In genomic region chr22:26753125-26753862, GRCh38 we compare ENCODE assay signal across 23 cellular contexts.
DNase-seq lines count a peak whose midpoint lies in the region; TF ChIP-seq lines count a peak whose summit lies in the region.
"Had no signal": no experiment of that assay in that cellular context is flagged by ENCODE, and none has a peak within 500 bp of the region (broad histone marks: within the 10 kb centered on the region; RNA-seq: fewer than 3 reads in every experiment).

No MANE protein-coding gene starts in this region.

- H4K20me1 ChIP-seq in Loucy (ENCODE audit: insufficient read depth, low read length, poor library complexity, severe bottlenecking) (no peaks in the 10 kb centered on the region), neural progenitor cell (ENCODE audit: low read depth) (peaks cover 6% of the 10 kb centered on the region), MM.1S (ENCODE audit: insufficient read depth, low read length) (no peaks in the 10 kb centered on the region)

- H3K4me1 ChIP-seq in Loucy (ENCODE audit: insufficient read depth, low read length, poor library complexity, severe bottlenecking) (peaks cover 10% of the 10 kb centered on the region), endodermal cell (ENCODE audit: control insufficient read depth, insufficient read depth, low read length) (peaks cover 7% of the 10 kb centered on the region), neural progenitor cell (peaks cover 33% of the 10 kb centered on the region), MM.1S (ENCODE audit: low read length) (no peaks in the 10 kb centered on the region)
- no peaks in the 10 kb centered on the region for H3K4me1 ChIP-seq in CD4-positive, alpha-beta memory T cell (ENCODE audit: insufficient read depth, low read length)
- H3K4me1 ChIP-seq: Caco-2 had no signal

- POLR2A ChIA-PET in CD4-positive, alpha-beta memory T cell (lab: Charles Lee; ENCODE audit: partially characterized antibody), result no interaction called here

- H3K9me3 Mint-ChIP-seq in endodermal cell (peaks cover 11% of the 10 kb centered on the region), neural progenitor cell (peaks cover 10% of the 10 kb centered on the region)
- H3K9me3 Mint-ChIP-seq in activated naive CD8-positive, alpha-beta T cell treated with anti-CD3 and anti-CD28 coated beads for 36 hours, result peaks cover 4% of the 10 kb centered on the region
- H3K9me3 Mint-ChIP-seq in CD4-positive, alpha-beta memory T cell, result peaks cover 0 to 13% (median 5%) of the 10 kb centered on the region in 8 donors
- H3K9me3 Mint-ChIP-seq: activated T-helper 2 cell treated with anti-CD3 and anti-CD28 coated beads, Interferon-gamma antibody, Interleukin-2, Interleukin-4, amounts not matched to agents 10 μg/mL and 5 μg/mL and 100 μg/mL, durations not matched to agents 14 hours and 24 hours and 36 hours had no signal

- H3K36me3 ChIP-seq in Loucy (ENCODE audit: insufficient read depth, low read length) (no peaks in the 10 kb centered on the region), endodermal cell (ENCODE audit: control insufficient read depth, insufficient read depth, low read length) (no peaks in the 10 kb centered on the region), neural progenitor cell (no peaks in the 10 kb centered on the region), MM.1S (replicated peaks; ENCODE audit: insufficient read depth, low read length) (no peaks in the 10 kb centered on the region)
- no peaks in the 10 kb centered on the region for H3K36me3 ChIP-seq in CD4-positive, alpha-beta memory T cell (ENCODE audit: insufficient read depth, low read length)
- H3K36me3 ChIP-seq: cardiac muscle cell, esophagus muscularis mucosa, left ventricle myocardium inferior, right atrium auricular region, thoracic aorta had no signal

- no peaks in the 10 kb centered on the region for H3K27me3 ChIP-seq in Loucy (ENCODE audit: insufficient read depth, low read length, poor library complexity, severe bottlenecking)
- H3K27me3 ChIP-seq in endodermal cell (ENCODE audit: control insufficient read depth, insufficient read depth, low read length, poor library complexity, severe bottlenecking), result no peaks in the 10 kb centered on the region
- no peaks in the 10 kb centered on the region for H3K27me3 ChIP-seq in neural progenitor cell
- H3K27me3 ChIP-seq in CD4-positive, alpha-beta memory T cell (ENCODE audit: insufficient read depth, low read length), result no peaks in the 10 kb centered on the region
- no peaks in the 10 kb centered on the region for H3K27me3 ChIP-seq in MM.1S (replicated peaks; ENCODE audit: insufficient read depth, low read length)
- H3K27me3 ChIP-seq: cardiac muscle cell, dorsolateral prefrontal cortex, esophagus muscularis mucosa, right atrium auricular region had no signal

- WGBS in endodermal cell (ENCODE audit: insufficient coverage in 1 of 2, insufficient read length in 1 of 2), 2 experiments, result 91 to 93% methylated on average over 10 of the region's 10 CpGs

- H3K4me3 ChIP-seq in Loucy (ENCODE audit: low read length, poor library complexity, severe bottlenecking) (no peak overlapping the region), endodermal cell (ENCODE audit: low read length) (no peak overlapping the region), neural progenitor cell (no peak overlapping the region), MM.1S (ENCODE audit: low read length) (no peak overlapping the region)
- no peak overlapping the region for H3K4me3 ChIP-seq in CD4-positive, alpha-beta memory T cell (ENCODE audit: low read length in 2 of 2)
- H3K4me3 ChIP-seq: cardiac muscle cell, dorsolateral prefrontal cortex, esophagus muscularis mucosa, left ventricle myocardium inferior, mucosa of descending colon, right atrium auricular region, thoracic aorta had no signal

- H3K9ac ChIP-seq in Loucy (ENCODE audit: low read depth, low read length, poor library complexity, severe bottlenecking) (no peak overlapping the region), endodermal cell (ENCODE audit: extremely low read depth, low read length, poor library complexity, severe bottlenecking) (no peak overlapping the region), neural progenitor cell (no peak overlapping the region), MM.1S (ENCODE audit: low read length) (no peak overlapping the region)

- H2AFZ ChIP-seq in Loucy (ENCODE audit: low read length), result no peak overlapping the region
- H2AFZ ChIP-seq in neural progenitor cell (replicated peaks), result no peak overlapping the region
- no peak overlapping the region for H2AFZ ChIP-seq in MM.1S (ENCODE audit: low read length)

- no peak overlapping the region for H3K4me2 ChIP-seq in Loucy (ENCODE audit: low read depth, low read length, poor library complexity, severe bottlenecking)
- H3K4me2 ChIP-seq in neural progenitor cell, result no peak overlapping the region
- H3K4me2 ChIP-seq in MM.1S (ENCODE audit: low read depth, low read length), result no peak overlapping the region

- no peak overlapping the region for H3K27ac ChIP-seq in endodermal cell (ENCODE audit: low read depth, low read length)
- H3K27ac ChIP-seq in neural progenitor cell, result no peak overlapping the region
- H3K27ac ChIP-seq in CD4-positive, alpha-beta memory T cell (ENCODE audit: low read depth, low read length), result no peak overlapping the region
- H3K27ac ChIP-seq in MM.1S (ENCODE audit: low read length), result no peak overlapping the region
- H3K27ac ChIP-seq: cardiac muscle cell, dorsolateral prefrontal cortex, esophagus muscularis mucosa, left ventricle myocardium inferior, right atrium auricular region, thoracic aorta had no signal

- H3K4me1 Mint-ChIP-seq in endodermal cell (peaks cover 13% of the 10 kb centered on the region), neural progenitor cell (peaks cover 69% of the 10 kb centered on the region)
- no peaks in the 10 kb centered on the region for H3K4me1 Mint-ChIP-seq in activated naive CD8-positive, alpha-beta T cell treated with anti-CD3 and anti-CD28 coated beads for 36 hours
- H3K4me1 Mint-ChIP-seq in CD4-positive, alpha-beta memory T cell, result peaks cover 0 to 6% (median 3%) of the 10 kb centered on the region in 4 donors
- H3K4me1 Mint-ChIP-seq: activated CD4-positive, alpha-beta T cell treated with anti-CD3 and anti-CD28 coated beads for 36 hours had no signal

- DNase-seq in endodermal cell (no peak), neural progenitor cell (ENCODE audit: low spot score) (peak; percentile 29), MM.1S (no peak)
- DNase-seq in activated naive CD8-positive, alpha-beta T cell treated with anti-CD3 and anti-CD28 coated beads for 36 hours, result no peak
- DNase-seq in CD4-positive, alpha-beta memory T cell, result no peak
- DNase-seq: activated CD4-positive, alpha-beta T cell treated with anti-CD3 and anti-CD28 coated beads for 36 hours; Caco-2; dorsolateral prefrontal cortex; glutamatergic neuron; left ventricle myocardium inferior; mucosa of descending colon; NCI-H146; NCI-H774; stimulated activated CD4-positive, alpha-beta T cell treated with anti-CD3 and anti-CD28 coated beads, Interleukin-15, amount 100 ng/mL, for 24 hours; T1000 had no signal

- intact Hi-C loops in CD4-positive, alpha-beta memory T cell (cut with micrococcal nuclease), result no loop called here

- H3K9me2 ChIP-seq in Loucy (replicated peaks; ENCODE audit: low read depth, low read length) (no peaks in the 10 kb centered on the region), MM.1S (replicated peaks; ENCODE audit: insufficient read depth, low read length) (no peaks in the 10 kb centered on the region)

- TF ChIP-seq CTCF in GM12873 (IDR thresholded peaks at IDR 0.05; ENCODE audit: insufficient read depth, low read depth, low read length, missing control alignments), result peak; percentile 23
- 0 out of 2 replicates have a peak, but pooled peaks have one; percentile 12 for TF ChIP-seq CTCF in Loucy (conservative IDR thresholded peaks at IDR 0.05; ENCODE audit: low read length)
- peak; percentile 64 for TF ChIP-seq CTCF in endodermal cell (conservative IDR thresholded peaks at IDR 0.05)
- peak; percentile 35 for TF ChIP-seq CTCF in neural progenitor cell (IDR thresholded peaks at IDR 0.05)
- TF ChIP-seq CTCF in MM.1S (IDR thresholded peaks at IDR 0.05; ENCODE audit: low read length), result no peak

- H3K4me3 Mint-ChIP-seq in endodermal cell (no peak overlapping the region), neural progenitor cell (no peak overlapping the region)
- no peak overlapping the region for H3K4me3 Mint-ChIP-seq in activated naive CD8-positive, alpha-beta T cell treated with anti-CD3 and anti-CD28 coated beads for 36 hours
- no peak overlapping the region for H3K4me3 Mint-ChIP-seq in CD4-positive, alpha-beta memory T cell
- H3K4me3 Mint-ChIP-seq: activated CD4-positive, alpha-beta T cell treated with anti-CD3 and anti-CD28 coated beads for 36 hours; stimulated activated memory B cell treated with anti-CD40 and anti-IgM and Interleukin-4, amounts not matched to agents 10 μg/mL and 1 μg/mL and 100 μg/mL, for 72 hours had no signal

- H3K27ac Mint-ChIP-seq in endodermal cell (no peak overlapping the region), neural progenitor cell (peak overlapping the region; percentile 91)
- no peak overlapping the region for H3K27ac Mint-ChIP-seq in activated naive CD8-positive, alpha-beta T cell treated with anti-CD3 and anti-CD28 coated beads for 36 hours
- H3K27ac Mint-ChIP-seq in CD4-positive, alpha-beta memory T cell, result peak overlapping the region in 1 of 7 donors; percentile 88
- H3K27ac Mint-ChIP-seq: activated CD4-positive, alpha-beta T cell treated with anti-CD3 and anti-CD28 coated beads for 36 hours; activated T-helper 2 cell treated with anti-CD3 and anti-CD28 coated beads, Interferon-gamma antibody, Interleukin-2, Interleukin-4, amounts not matched to agents 10 μg/mL and 5 μg/mL and 100 μg/mL, durations not matched to agents 14 hours and 24 hours and 36 hours; stimulated activated memory B cell treated with anti-CD40 and anti-IgM and Interleukin-4, amounts not matched to agents 10 μg/mL and 1 μg/mL and 100 μg/mL, for 72 hours had no signal

- CTCF ChIA-PET in CD4-positive, alpha-beta memory T cell (lab: Charles Lee; ENCODE audit: partially characterized antibody), result no interaction called here

- H3K9me3 ChIP-seq in Loucy (ENCODE audit: insufficient read depth, low read depth, low read length), result no peaks in the 10 kb centered on the region; the same call in 1 of the 2 replicates
- H3K9me3 ChIP-seq in endodermal cell (ENCODE audit: control insufficient read depth, low read length), result peaks cover 10% of the 10 kb centered on the region
- peaks cover 11% of the 10 kb centered on the region for H3K9me3 ChIP-seq in neural progenitor cell (ENCODE audit: low read depth)
- H3K9me3 ChIP-seq in CD4-positive, alpha-beta memory T cell (ENCODE audit: control insufficient read depth in 1 of 2, low read length in 2 of 2), result no peaks in the 10 kb centered on the region
- no peaks in the 10 kb centered on the region for H3K9me3 ChIP-seq in MM.1S (replicated peaks; ENCODE audit: insufficient read depth, low read length)
- H3K9me3 ChIP-seq: Caco-2, mucosa of descending colon, right atrium auricular region, thoracic aorta had no signal

- H3K27me3 Mint-ChIP-seq in endodermal cell (ENCODE audit: insufficient read depth), result no peaks in the 10 kb centered on the region
- H3K27me3 Mint-ChIP-seq in neural progenitor cell (ENCODE audit: insufficient read depth, low read depth), result peaks cover 8% of the 10 kb centered on the region
- H3K27me3 Mint-ChIP-seq in activated naive CD8-positive, alpha-beta T cell treated with anti-CD3 and anti-CD28 coated beads for 36 hours, result no peaks in the 10 kb centered on the region
- H3K27me3 Mint-ChIP-seq in CD4-positive, alpha-beta memory T cell, result no peaks in the 10 kb centered on the region
- H3K27me3 Mint-ChIP-seq: activated CD4-positive, alpha-beta T cell treated with anti-CD3 and anti-CD28 coated beads for 36 hours; stimulated activated memory B cell treated with anti-CD40 and anti-IgM and Interleukin-4, amounts not matched to agents 10 μg/mL and 1 μg/mL and 100 μg/mL, for 72 hours had no signal

- H3K36me3 Mint-ChIP-seq in endodermal cell (ENCODE audit: low read depth) (peaks cover 5% of the 10 kb centered on the region), neural progenitor cell (peaks cover 5% of the 10 kb centered on the region)
- peaks cover 12% of the 10 kb centered on the region for H3K36me3 Mint-ChIP-seq in activated naive CD8-positive, alpha-beta T cell treated with anti-CD3 and anti-CD28 coated beads for 36 hours
- H3K36me3 Mint-ChIP-seq in CD4-positive, alpha-beta memory T cell, result peaks cover 17 to 36% of the 10 kb centered on the region in 2 donors

- H3F3A ChIP-seq in Loucy (ENCODE audit: low read depth) (no peaks in the 10 kb centered on the region), neural progenitor cell (ENCODE audit: low read depth) (peaks cover 27% of the 10 kb centered on the region), MM.1S (ENCODE audit: insufficient read depth, low read length) (no peaks in the 10 kb centered on the region)

- no peaks in the 10 kb centered on the region for H3K79me2 ChIP-seq in Loucy (ENCODE audit: insufficient read depth, low read length)
- no peaks in the 10 kb centered on the region for H3K79me2 ChIP-seq in neural progenitor cell (ENCODE audit: low read depth)
- no peaks in the 10 kb centered on the region for H3K79me2 ChIP-seq in MM.1S (ENCODE audit: low read length)
